ENCODE assay signal across 1 cellular context in the genomic region with DNA sequence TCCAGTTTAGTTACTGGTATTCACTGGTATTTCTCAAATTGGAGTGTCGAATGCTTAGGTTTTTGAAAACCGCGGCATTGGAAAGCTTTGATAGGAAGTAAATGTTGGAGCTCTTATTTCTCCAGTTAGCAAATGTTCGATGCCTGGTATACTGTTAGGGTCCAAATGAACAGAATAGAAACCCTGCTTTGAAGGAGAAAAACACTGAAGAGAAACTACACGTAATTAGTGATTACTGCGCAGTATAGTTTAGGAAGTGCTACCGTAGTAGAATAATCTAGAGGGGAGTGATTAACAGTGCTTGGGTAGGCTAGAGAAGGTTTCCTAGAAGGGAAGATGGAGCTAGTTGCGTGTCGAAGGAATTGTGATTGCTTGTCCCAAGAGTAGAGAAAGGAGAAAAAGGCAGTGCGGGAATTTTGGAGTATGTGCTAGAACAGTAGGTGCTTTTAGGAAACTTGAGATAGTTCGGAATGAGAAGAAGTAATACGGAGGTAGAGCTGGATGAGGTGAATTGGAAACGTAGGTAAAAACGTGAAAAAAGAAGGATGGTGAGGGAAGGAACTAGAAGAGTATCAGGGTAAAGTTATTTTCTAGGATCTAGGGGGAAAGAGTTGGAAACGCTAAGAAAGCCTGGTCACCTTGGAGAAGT.
TF ChIP-seq lines count a peak whose summit lies in the region.

No MANE protein-coding gene starts in this region.

TF ChIP-seq in A549, 52 proteins besides CTCF, POLR2A, EP300 and RAD21 (continued from another document):
- TF ChIP-seq, protein P1, sequence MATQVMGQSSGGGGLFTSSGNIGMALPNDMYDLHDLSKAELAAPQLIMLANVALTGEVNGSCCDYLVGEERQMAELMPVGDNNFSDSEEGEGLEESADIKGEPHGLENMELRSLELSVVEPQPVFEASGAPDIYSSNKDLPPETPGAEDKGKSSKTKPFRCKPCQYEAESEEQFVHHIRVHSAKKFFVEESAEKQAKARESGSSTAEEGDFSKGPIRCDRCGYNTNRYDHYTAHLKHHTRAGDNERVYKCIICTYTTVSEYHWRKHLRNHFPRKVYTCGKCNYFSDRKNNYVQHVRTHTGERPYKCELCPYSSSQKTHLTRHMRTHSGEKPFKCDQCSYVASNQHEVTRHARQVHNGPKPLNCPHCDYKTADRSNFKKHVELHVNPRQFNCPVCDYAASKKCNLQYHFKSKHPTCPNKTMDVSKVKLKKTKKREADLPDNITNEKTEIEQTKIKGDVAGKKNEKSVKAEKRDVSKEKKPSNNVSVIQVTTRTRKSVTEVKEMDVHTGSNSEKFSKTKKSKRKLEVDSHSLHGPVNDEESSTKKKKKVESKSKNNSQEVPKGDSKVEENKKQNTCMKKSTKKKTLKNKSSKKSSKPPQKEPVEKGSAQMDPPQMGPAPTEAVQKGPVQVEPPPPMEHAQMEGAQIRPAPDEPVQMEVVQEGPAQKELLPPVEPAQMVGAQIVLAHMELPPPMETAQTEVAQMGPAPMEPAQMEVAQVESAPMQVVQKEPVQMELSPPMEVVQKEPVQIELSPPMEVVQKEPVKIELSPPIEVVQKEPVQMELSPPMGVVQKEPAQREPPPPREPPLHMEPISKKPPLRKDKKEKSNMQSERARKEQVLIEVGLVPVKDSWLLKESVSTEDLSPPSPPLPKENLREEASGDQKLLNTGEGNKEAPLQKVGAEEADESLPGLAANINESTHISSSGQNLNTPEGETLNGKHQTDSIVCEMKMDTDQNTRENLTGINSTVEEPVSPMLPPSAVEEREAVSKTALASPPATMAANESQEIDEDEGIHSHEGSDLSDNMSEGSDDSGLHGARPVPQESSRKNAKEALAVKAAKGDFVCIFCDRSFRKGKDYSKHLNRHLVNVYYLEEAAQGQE (IDR thresholded peaks at IDR 0.05), result no peak
- TF ChIP-seq RARB (CRISPR knock-in tag; IDR thresholded peaks at IDR 0.05) (no peak), CEBPB (IDR thresholded peaks at IDR 0.05) (no peak), MYC (IDR thresholded peaks at IDR 0.05; ENCODE audit: borderline replicate concordance, low read length) (no peak), MAZ (IDR thresholded peaks at IDR 0.05; ENCODE audit: borderline replicate concordance, low read depth, low read length) (no peak)
